12 cellular contexts compared by ENCODE assay signal in genomic region chr10:113005380-113005779, GRCh38.
"Had no signal": no experiment of that assay in that cellular context is flagged by ENCODE, and none has a peak within 500 bp of the region (broad histone marks: within the 10 kb centered on the region; RNA-seq: fewer than 3 reads in every experiment).

No MANE protein-coding gene starts in this region.

- H3K9me3 Mint-ChIP-seq: activated naive CD4-positive, alpha-beta T cell treated with anti-CD3 and anti-CD28 coated beads, Interleukin-2, amount 10 ng/mL, durations not matched to agents 7 days and 5 days; naive B cell; T-cell had no signal

- H3K4me3 ChIP-seq: lower lobe of right lung, right atrium auricular region, transverse colon had no signal

- H3K27ac Mint-ChIP-seq: activated naive CD4-positive, alpha-beta T cell treated with anti-CD3 and anti-CD28 coated beads, Interleukin-2, amount 10 ng/mL, durations not matched to agents 7 days and 5 days; naive B cell; T-cell had no signal

- H3K4me3 Mint-ChIP-seq: activated naive CD4-positive, alpha-beta T cell treated with anti-CD3 and anti-CD28 coated beads, Interleukin-2, amount 10 ng/mL, durations not matched to agents 7 days and 5 days; naive B cell had no signal

- H3K27ac ChIP-seq: lower lobe of right lung, transverse colon, WERI-Rb-1 had no signal

- H3K36me3 Mint-ChIP-seq: activated naive CD4-positive, alpha-beta T cell treated with anti-CD3 and anti-CD28 coated beads, Interleukin-2, amount 10 ng/mL, durations not matched to agents 7 days and 5 days; naive B cell; T-cell had no signal

- DNase-seq: activated CD4-positive, alpha-beta T cell treated with anti-CD3 and anti-CD28 coated beads for 4 hours; activated naive CD4-positive, alpha-beta T cell treated with anti-CD3 and anti-CD28 coated beads, Interleukin-2, amount 10 ng/mL, durations not matched to agents 7 days and 5 days; central memory CD4-positive, alpha-beta T cell; effector memory CD4-positive, alpha-beta T cell; lower lobe of right lung; naive B cell; small intestine; T1000; transverse colon; WERI-Rb-1 had no signal
